ENCODE assay signal across 10 cellular contexts in the genomic region with DNA sequence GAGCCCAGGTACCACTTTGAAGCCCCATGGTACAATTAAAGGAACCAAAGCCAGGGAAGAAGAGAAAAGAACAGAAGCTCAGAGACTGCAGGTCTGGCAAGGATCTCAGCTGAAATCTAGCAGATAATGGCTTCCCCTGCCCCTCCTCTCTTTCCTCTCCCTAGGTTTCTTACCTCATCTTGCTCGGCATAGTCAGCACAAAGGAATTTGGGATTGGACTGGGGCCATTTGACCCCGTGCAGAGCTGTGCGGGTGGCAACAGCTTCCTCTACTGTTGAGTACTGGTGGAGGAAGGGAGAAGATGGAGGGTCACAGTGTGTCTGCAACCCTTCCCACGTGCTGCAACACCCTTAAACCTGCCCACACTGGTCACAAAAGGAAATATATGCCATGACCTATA. TPM values are rescaled to one million over a fixed set of nuclear protein-coding genes. Genes with fewer than 3 reads are reported as not detected.
DNase-seq lines count a peak whose midpoint lies in the region; ATAC-seq and TF ChIP-seq lines count a peak whose summit lies in the region.
"Had no signal": no experiment of that assay in that cellular context is flagged by ENCODE, and none has a peak within 500 bp of the region (broad histone marks: within the 10 kb centered on the region; RNA-seq: fewer than 3 reads in every experiment).

No MANE protein-coding gene starts in this region.

- H3K9me3 ChIP-seq in lung (ENCODE audit: control insufficient read depth in 2 of 2, insufficient read depth in 1 of 2, low read length in 1 of 2) (no peaks in the 10 kb centered on the region), vagina (no peaks in the 10 kb centered on the region)

- WGBS in lung, 2 donors: 16 to 25% methylated on average over 4 of the region's 4 CpGs

- H3K36me3 ChIP-seq in lung (ENCODE audit: control insufficient read depth in 2 of 2, insufficient read depth in 2 of 2, low read length in 2 of 2) (peaks cover 22 to 53% of the 10 kb centered on the region in 2 donors), vagina (peaks cover 0 to 78% of the 10 kb centered on the region in 2 donors)

- H3K9me3 Mint-ChIP-seq in activated T-cell treated with anti-CD3 and anti-CD28 coated beads, Interleukin-2, amount 50 U/mL, for 24 hours: no peaks in the 10 kb centered on the region

- no peak for TF ChIP-seq POLR2A in vagina (IDR thresholded peaks at IDR 0.05)

- H3K36me3 Mint-ChIP-seq in activated T-cell treated with anti-CD3 and anti-CD28 coated beads, Interleukin-2, amount 50 U/mL, for 24 hours (ENCODE audit: low read depth): peaks cover 88% of the 10 kb centered on the region

- H3K4me3 ChIP-seq in coronary artery (no peak overlapping the region), lung (no peak overlapping the region), vagina (no peak overlapping the region)

- no peak for TF ChIP-seq CTCF in coronary artery (IDR thresholded peaks at IDR 0.05)
- no peak for TF ChIP-seq CTCF in lung (IDR thresholded peaks at IDR 0.05; ENCODE audit: control extremely low read depth, extremely low read depth)
- TF ChIP-seq CTCF in vagina (IDR thresholded peaks at IDR 0.05): no peak

- peak overlapping the region in 1 of 2 donors; percentile 49 for H3K27ac ChIP-seq in coronary artery
- H3K27ac ChIP-seq in lung (ENCODE audit: low read depth in 1 of 2, low read length in 1 of 2): peak overlapping the region in 1 of 2 donors; percentile 30
- H3K27ac ChIP-seq in vagina: peak overlapping the region; percentile 52

- H3K4me1 ChIP-seq in lung (ENCODE audit: control insufficient read depth in 2 of 2, insufficient read depth in 2 of 2, low read length in 2 of 2) (peaks cover 2 to 8% of the 10 kb centered on the region in 2 donors), vagina (peaks cover 20% of the 10 kb centered on the region)

- H3K27ac Mint-ChIP-seq in activated T-cell treated with anti-CD3 and anti-CD28 coated beads, Interleukin-2, amount 50 U/mL, for 24 hours: peak overlapping the region; percentile 4
- H3K27ac Mint-ChIP-seq: activated CD4-positive, alpha-beta T cell treated with anti-CD3 and anti-CD28 coated beads for 36 hours had no signal

- intact Hi-C loops in vagina (cut with DNase I): no loop called here

- no peak overlapping the region for H3K4me3 Mint-ChIP-seq in activated T-cell treated with anti-CD3 and anti-CD28 coated beads, Interleukin-2, amount 50 U/mL, for 24 hours
- H3K4me3 Mint-ChIP-seq: activated CD4-positive, alpha-beta T cell treated with anti-CD3 and anti-CD28 coated beads for 36 hours had no signal

- peak; percentile 50 for ATAC-seq in lung (ENCODE audit: insufficient read depth, low FRiP score)
- ATAC-seq in GM19324 (IDR thresholded peaks at IDR 0.05; ENCODE audit: low FRiP score, unreplicated experiment): no peak
- ATAC-seq: activated CD4-positive, alpha-beta T cell treated with anti-CD3 and anti-CD28 coated beads for 36 hours had no signal

- peak; percentile 5 for DNase-seq in activated T-cell treated with anti-CD3 and anti-CD28 coated beads, Interleukin-2, amount 50 U/mL, for 24 hours
- no peak for DNase-seq in activated T-cell treated with anti-CD3 and anti-CD28 coated beads, Interleukin-2, amount 50 U/mL, for 1 hour
- DNase-seq in coronary artery (ENCODE audit: low spot score) (peak; percentile 82), lung (ENCODE audit: low spot score) (peak; percentile 83), vagina (ENCODE audit: extremely low spot score in 2 of 2) (no peak), kidney glomerular epithelial cell (lab: John Stamatoyannopoulos, UW) (no peak), NK-92 (lab: John Stamatoyannopoulos, UW; ENCODE audit: unreplicated experiment) (no peak)
- DNase-seq: activated CD4-positive, alpha-beta T cell treated with anti-CD3 and anti-CD28 coated beads for 36 hours; stimulated activated CD4-positive, alpha-beta T cell treated with anti-CD3 and anti-CD28 coated beads, Interleukin-4, amount 100 ng/mL, for 1 hour had no signal

- no peaks in the 10 kb centered on the region for H3K27me3 Mint-ChIP-seq in activated T-cell treated with anti-CD3 and anti-CD28 coated beads, Interleukin-2, amount 50 U/mL, for 24 hours
- H3K27me3 Mint-ChIP-seq: activated CD4-positive, alpha-beta T cell treated with anti-CD3 and anti-CD28 coated beads for 36 hours had no signal

- no peaks in the 10 kb centered on the region for H3K27me3 ChIP-seq in lung (ENCODE audit: control insufficient read depth, insufficient read depth)
- H3K27me3 ChIP-seq in vagina: no peaks in the 10 kb centered on the region

- peaks cover 12% of the 10 kb centered on the region for H3K4me1 Mint-ChIP-seq in activated T-cell treated with anti-CD3 and anti-CD28 coated beads, Interleukin-2, amount 50 U/mL, for 24 hours (ENCODE audit: low read depth)

RNA-seq across cellular contexts. Expression of gene CDH24, which starts 4.7 kb away (rescaled TPM):
- total RNA-seq in lung (1 to 10 TPM; 4.2 to 4.6 TPM), vagina (5.4 TPM)
- 1 to 10 TPM; 2.0 to 4.8 TPM for polyA plus RNA-seq in lung

RNA-seq across cellular contexts. Expression of gene PSMB11, which starts 20.0 kb away (rescaled TPM):
- not detected for total RNA-seq in lung
- polyA plus RNA-seq in lung: not detected
- total RNA-seq in vagina: not detected
- total RNA-seq: activated CD4-positive, alpha-beta T cell treated with anti-CD3 and anti-CD28 coated beads for 36 hours had no signal

RNA-seq across cellular contexts. Expression of gene PSMB5, which starts 27.3 kb away (rescaled TPM):
- total RNA-seq in lung (100 to 1,000 TPM in 1 of 2 donors, 10 to 100 TPM in 1; 64.8 to 107 TPM), vagina (92.8 TPM)
- polyA plus RNA-seq in lung: 100 to 1,000 TPM in 1 of 2 donors, 10 to 100 TPM in 1; 94.6 to 147 TPM

RNA-seq across cellular contexts. Expression of gene ACIN1, which starts 32.9 kb away (rescaled TPM):
- total RNA-seq in lung: 100 to 1,000 TPM; 125 to 154 TPM
- polyA plus RNA-seq in lung: 100 to 1,000 TPM in 1 of 2 donors, 10 to 100 TPM in 1; 76.3 to 106 TPM
- 121 TPM for total RNA-seq in vagina

RNA-seq across cellular contexts. Expression of gene C14orf119, which starts 33.3 kb away (rescaled TPM):
- 10 to 100 TPM; 23.9 to 56.7 TPM for total RNA-seq in lung
- polyA plus RNA-seq in lung: 10 to 100 TPM; 26.0 to 64.9 TPM
- 13.8 TPM for total RNA-seq in vagina

Comparison
In these comparisons a context has a peak if more than half of its experiments do, and no peak if none do; other contexts are left out.
1. DNase-seq: peak in activated T-cell treated with anti-CD3 and anti-CD28 coated beads, Interleukin-2, amount 50 U/mL, for 24 hours (single experiment), coronary artery (single experiment) and lung (single experiment); none in activated T-cell treated with anti-CD3 and anti-CD28 coated beads, Interleukin-2, amount 50 U/mL, for 1 hour (single experiment), vagina (0 of 2), kidney glomerular epithelial cell (single experiment) and NK-92 (single experiment).